Comparison of ENCODE assay signal across 1 cellular context in the genomic region with DNA sequence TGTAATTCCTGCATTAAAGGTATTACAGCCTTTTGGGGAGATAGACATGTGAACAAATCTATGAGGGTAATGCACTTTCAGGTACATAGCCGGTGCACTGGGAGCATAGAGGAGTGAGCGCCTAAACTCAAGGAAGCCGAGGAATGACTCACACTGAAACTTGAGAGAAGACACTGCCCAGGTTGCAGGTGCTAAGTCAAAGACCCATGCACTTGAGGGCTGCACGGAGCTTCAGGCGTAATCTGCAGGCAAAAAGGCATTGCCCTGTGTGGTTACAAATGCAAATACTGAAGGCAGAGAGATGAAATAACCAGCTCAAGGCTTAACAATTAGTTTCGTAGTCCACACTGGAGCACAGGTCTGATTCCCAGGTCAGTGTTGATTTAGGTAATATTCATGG.
TF ChIP-seq lines count a peak whose summit lies in the region.

No MANE protein-coding gene starts in this region.

TF ChIP-seq in IMR-90, 13 proteins besides CTCF, POLR2A, EP300 and RAD21 (continued from another document):
- TF ChIP-seq, protein P1, sequence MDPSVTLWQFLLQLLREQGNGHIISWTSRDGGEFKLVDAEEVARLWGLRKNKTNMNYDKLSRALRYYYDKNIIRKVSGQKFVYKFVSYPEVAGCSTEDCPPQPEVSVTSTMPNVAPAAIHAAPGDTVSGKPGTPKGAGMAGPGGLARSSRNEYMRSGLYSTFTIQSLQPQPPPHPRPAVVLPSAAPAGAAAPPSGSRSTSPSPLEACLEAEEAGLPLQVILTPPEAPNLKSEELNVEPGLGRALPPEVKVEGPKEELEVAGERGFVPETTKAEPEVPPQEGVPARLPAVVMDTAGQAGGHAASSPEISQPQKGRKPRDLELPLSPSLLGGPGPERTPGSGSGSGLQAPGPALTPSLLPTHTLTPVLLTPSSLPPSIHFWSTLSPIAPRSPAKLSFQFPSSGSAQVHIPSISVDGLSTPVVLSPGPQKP (IDR thresholded peaks at IDR 0.05; ENCODE audit: borderline replicate concordance, low read depth, low read length): no peak
- TF ChIP-seq BHLHE40 (IDR thresholded peaks at IDR 0.05; ENCODE audit: low read depth, low read length): no peak
- no peak for TF ChIP-seq RCOR1 (IDR thresholded peaks at IDR 0.05; ENCODE audit: insufficient replicate concordance, low read length)
TF ChIP-seq in IMR-90: peak in this region for 0.
